In the genomic region with DNA sequence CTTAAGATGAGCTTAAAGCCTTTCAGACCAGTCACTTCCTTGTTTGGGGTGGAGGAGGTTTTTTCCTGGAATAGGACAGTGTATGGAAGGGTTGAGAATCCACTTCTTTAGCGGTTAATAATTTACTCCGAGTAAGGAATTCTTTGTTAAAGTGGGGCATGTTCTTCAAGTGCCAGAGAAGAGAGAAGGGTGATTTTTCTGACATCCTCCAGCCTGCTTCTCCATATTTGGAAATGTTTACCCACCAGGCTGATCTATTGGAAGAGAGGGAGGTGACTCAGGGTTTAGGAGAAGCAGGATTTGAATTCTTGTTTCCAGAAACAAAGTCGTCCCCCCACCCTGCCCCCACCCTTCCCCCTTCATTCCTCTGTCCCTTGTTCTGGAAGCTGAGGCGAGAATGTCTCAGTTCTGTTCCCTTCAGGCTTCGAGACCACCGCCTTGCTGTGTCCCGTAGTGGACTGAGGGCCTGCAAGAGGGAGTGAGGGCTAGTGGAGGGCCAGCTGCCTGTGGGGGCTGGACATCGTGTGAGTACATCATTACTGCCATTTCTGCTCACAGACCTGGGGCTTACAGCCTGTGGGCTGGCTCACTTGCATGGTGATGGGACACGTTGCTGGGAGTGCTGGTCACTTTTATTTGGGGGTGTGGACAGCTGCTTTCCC, we compare ENCODE assay signal across 12 cellular contexts. TPM values are rescaled to one million over a fixed set of nuclear protein-coding genes. Genes with fewer than 3 reads are reported as not detected.
DNase-seq lines count a peak whose midpoint lies in the region; ATAC-seq, FAIRE-seq and TF ChIP-seq lines count a peak whose summit lies in the region.
"Had no signal": no experiment of that assay in that cellular context is flagged by ENCODE, and none has a peak within 500 bp of the region (broad histone marks: within the 10 kb centered on the region; RNA-seq: fewer than 3 reads in every experiment).

No MANE protein-coding gene starts in this region.

- CTCF ChIA-PET in A673 (lab: Charles Lee), result no interaction called here
- CTCF ChIA-PET in naive thymus-derived CD4-positive, alpha-beta T cell (lab: Charles Lee), result no interaction called here

- BruUV-seq in A673 (replicated peaks; lab: Mats Ljungman, UMichigan), result no TSS peak

- TF ChIP-seq CTCF in esophagus muscularis mucosa (IDR thresholded peaks at IDR 0.05), result no peak
- no peak for TF ChIP-seq CTCF in A673 (conservative IDR thresholded peaks at IDR 0.05; ENCODE audit: low read depth, low read length)

- H3K4me1 Mint-ChIP-seq in naive B cell, result peaks cover 33 to 74% (median 69%) of the 10 kb centered on the region in 3 donors
- peaks cover 14 to 37% (median 31%) of the 10 kb centered on the region in 7 donors for H3K4me1 Mint-ChIP-seq in naive thymus-derived CD4-positive, alpha-beta T cell

- H3K4me3 Mint-ChIP-seq in naive B cell, result peak overlapping the region in 2 of 8 donors; percentile 2 to 16
- H3K4me3 Mint-ChIP-seq in naive thymus-derived CD4-positive, alpha-beta T cell, result no peak overlapping the region
- H3K4me3 Mint-ChIP-seq: activated naive CD4-positive, alpha-beta T cell treated with anti-CD3 and anti-CD28 coated beads, Interleukin-2, amount 10 ng/mL, durations not matched to agents 7 days and 5 days had no signal

- peak overlapping the region; percentile 90 to 98 (median 94) for H3K27ac ChIP-seq in esophagus muscularis mucosa (replicated peaks in 1 of 4)
- no peak overlapping the region for H3K27ac ChIP-seq in A673 (ENCODE audit: low read depth, low read length, poor library complexity, severe bottlenecking)
- no peak overlapping the region for H3K27ac ChIP-seq in naive thymus-derived CD4-positive, alpha-beta T cell (ENCODE audit: low read depth, low read length)
- H3K27ac ChIP-seq: BLaER1 had no signal

- H3K9me3 Mint-ChIP-seq in naive B cell, result peaks cover 0 to 4% (median 0%) of the 10 kb centered on the region in 7 donors
- no peaks in the 10 kb centered on the region for H3K9me3 Mint-ChIP-seq in naive thymus-derived CD4-positive, alpha-beta T cell
- H3K9me3 Mint-ChIP-seq: activated naive CD4-positive, alpha-beta T cell treated with anti-CD3 and anti-CD28 coated beads, Interleukin-2, amount 10 ng/mL, durations not matched to agents 7 days and 5 days had no signal

- H3K4me1 ChIP-seq in esophagus muscularis mucosa (peaks cover 39 to 67% (median 54%) of the 10 kb centered on the region in 4 donors), A673 (ENCODE audit: insufficient read depth, low read length, poor library complexity, severe bottlenecking) (peaks cover 13% of the 10 kb centered on the region)
- no peaks in the 10 kb centered on the region for H3K4me1 ChIP-seq in naive thymus-derived CD4-positive, alpha-beta T cell (ENCODE audit: control insufficient read depth in 2 of 2, insufficient read depth in 2 of 2, low read length in 2 of 2)

- 35% methylated on average over 9 of the region's 9 CpGs for WGBS in esophagus muscularis mucosa

- intact Hi-C loops in left cardiac atrium (cut with DNase I) (no loop called here), cardiac septum (cut with DNase I) (no loop called here), esophagus muscularis mucosa (cut with DNase I) (loop anchor here (5.0 to 10.0 kb wide), 2 partner anchors 55 to 158 kb away; no protein-coding TSS in a partner anchor), A673 (cut with micrococcal nuclease; ENCODE audit: unreplicated experiment) (no loop called here)
- intact Hi-C loops in naive thymus-derived CD4-positive, alpha-beta T cell (cut with micrococcal nuclease), result no loop called here

- H3K36me3 Mint-ChIP-seq in naive B cell, result peaks cover 0 to 12% of the 10 kb centered on the region in 2 donors
- peaks cover 3 to 61% (median 35%) of the 10 kb centered on the region in 5 donors for H3K36me3 Mint-ChIP-seq in naive thymus-derived CD4-positive, alpha-beta T cell

- H3K9me3 ChIP-seq in esophagus muscularis mucosa, result no peaks in the 10 kb centered on the region
- H3K9me3 ChIP-seq in A673 (ENCODE audit: low read depth, low read length, poor library complexity, severe bottlenecking), result no peaks in the 10 kb centered on the region
- H3K9me3 ChIP-seq in naive thymus-derived CD4-positive, alpha-beta T cell (ENCODE audit: control insufficient read depth in 2 of 3, low read length in 3 of 3), result no peaks in the 10 kb centered on the region
- H3K9me3 ChIP-seq: BLaER1 had no signal

- no peaks in the 10 kb centered on the region for H3K27me3 Mint-ChIP-seq in naive B cell
- no peaks in the 10 kb centered on the region for H3K27me3 Mint-ChIP-seq in naive thymus-derived CD4-positive, alpha-beta T cell
- H3K27me3 Mint-ChIP-seq: activated naive CD4-positive, alpha-beta T cell treated with anti-CD3 and anti-CD28 coated beads, Interleukin-2, amount 10 ng/mL, durations not matched to agents 7 days and 5 days had no signal

- ATAC-seq in left cardiac atrium (peak; percentile 11 to 20), naive B cell (ENCODE audit: low read depth in 2 of 2) (no peak), GM21381 (IDR thresholded peaks at IDR 0.05; ENCODE audit: unreplicated experiment) (no peak)
- ATAC-seq in naive thymus-derived CD4-positive, alpha-beta T cell, result no peak

- no peaks in the 10 kb centered on the region for H3K27me3 ChIP-seq in esophagus muscularis mucosa
- no peaks in the 10 kb centered on the region for H3K27me3 ChIP-seq in A673 (replicated peaks; ENCODE audit: insufficient read depth, low read depth, low read length, poor library complexity)
- no peaks in the 10 kb centered on the region for H3K27me3 ChIP-seq in naive thymus-derived CD4-positive, alpha-beta T cell (ENCODE audit: control insufficient read depth in 2 of 2, insufficient read depth in 2 of 2, low read length in 2 of 2)
- H3K27me3 ChIP-seq: BLaER1 had no signal

- POLR2A ChIA-PET in A673 (lab: Charles Lee; ENCODE audit: low non-redundant PET), result no interaction called here
- POLR2A ChIA-PET in naive thymus-derived CD4-positive, alpha-beta T cell (lab: Charles Lee), result no interaction called here

- H3K4me3 ChIP-seq in esophagus muscularis mucosa, result peak overlapping the region; percentile 50 to 67 (median 56)
- H3K4me3 ChIP-seq in A673 (ENCODE audit: low read depth, low read length, poor library complexity, severe bottlenecking), result no peak overlapping the region
- H3K4me3 ChIP-seq in naive thymus-derived CD4-positive, alpha-beta T cell (ENCODE audit: low read length), result no peak overlapping the region
- H3K4me3 ChIP-seq: BLaER1 had no signal

- no peak for FAIRE-seq in GM12891 (lab: Jason Lieb, UNC)

- peak; percentile 23 for TF ChIP-seq POLR2A in esophagus muscularis mucosa (IDR thresholded peaks at IDR 0.05; ENCODE audit: low read depth)
- no peak for TF ChIP-seq POLR2A in GM12891 (IDR thresholded peaks at IDR 0.05; ENCODE audit: low read depth, low read length)

- DNase-seq in left cardiac atrium (no peak), cardiac septum (ENCODE audit: low spot score) (no peak), esophagus muscularis mucosa (ENCODE audit: extremely low spot score) (peak; percentile 95), naive B cell (no peak), A673 (ENCODE audit: low spot score) (no peak), GM12891 (ENCODE audit: insufficient read length, low spot score) (no peak)
- DNase-seq in naive thymus-derived CD4-positive, alpha-beta T cell, result no peak
- DNase-seq: activated naive CD4-positive, alpha-beta T cell treated with anti-CD3 and anti-CD28 coated beads, Interleukin-2, amount 10 ng/mL, durations not matched to agents 7 days and 5 days; NCI-H1930; T-helper 9 cell had no signal

- H3K36me3 ChIP-seq in esophagus muscularis mucosa (peaks cover 0 to 15% (median 8%) of the 10 kb centered on the region in 4 donors), A673 (ENCODE audit: insufficient read depth, low read length, poor library complexity, severe bottlenecking) (no peaks in the 10 kb centered on the region)
- peaks cover 0 to 4% (median 0%) of the 10 kb centered on the region in 3 experiments for H3K36me3 ChIP-seq in naive thymus-derived CD4-positive, alpha-beta T cell (ENCODE audit: control insufficient read depth in 2 of 3, insufficient read depth in 3 of 3, low read length in 3 of 3)

- H3K27ac Mint-ChIP-seq in naive B cell, result peak overlapping the region; percentile 79 to 97 (median 92)
- no peak overlapping the region for H3K27ac Mint-ChIP-seq in naive thymus-derived CD4-positive, alpha-beta T cell
- H3K27ac Mint-ChIP-seq: activated naive CD4-positive, alpha-beta T cell treated with anti-CD3 and anti-CD28 coated beads, Interleukin-2, amount 10 ng/mL, durations not matched to agents 7 days and 5 days had no signal

- peak; percentile 71 for TF ChIP-seq EP300 in esophagus muscularis mucosa (IDR thresholded peaks at IDR 0.05)

TF ChIP-seq in GM12891, 5 proteins besides CTCF, POLR2A, EP300 and RAD21:
- TF ChIP-seq TAF1 (IDR thresholded peaks at IDR 0.05; ENCODE audit: low read depth, low read length) (no peak), PAX5 (IDR thresholded peaks at IDR 0.05; ENCODE audit: insufficient read depth, low read length, severe bottlenecking) (no peak), SPI1 (IDR thresholded peaks at IDR 0.05; ENCODE audit: low read depth, low read length) (no peak), POU2F2 (IDR thresholded peaks at IDR 0.05; ENCODE audit: low read depth, low read length) (no peak), POLR2AphosphoS5 (IDR thresholded peaks at IDR 0.05; ENCODE audit: low read depth, low read length) (no peak)

RNA-seq across cellular contexts. Expression of gene LPP, which starts 58.5 kb away (rescaled TPM):
- 100 to 1,000 TPM; 152 to 181 TPM for total RNA-seq in left cardiac atrium
- 145 TPM for total RNA-seq in cardiac septum
- total RNA-seq in esophagus muscularis mucosa, result 1,000 to 10,000 TPM; 1,872 to 3,079 (median 2,300) TPM
- 10 to 100 TPM in 5 of 6 donors, 1 to 10 TPM in 1; 9.6 to 58.6 (median 25.4) TPM for polyA plus RNA-seq in naive B cell (ENCODE audit: low read depth in 6 of 6)
- 39.7 and 40.6 TPM in 2 replicates for total RNA-seq in A673 (2021)
- 10 to 100 TPM; 12.5 to 95.2 (median 52.3) TPM for total RNA-seq in naive thymus-derived CD4-positive, alpha-beta T cell
- polyA plus RNA-seq in naive thymus-derived CD4-positive, alpha-beta T cell, result 10 to 100 TPM; 10.3 to 12.1 TPM
- polyA plus RNA-seq in GM12891 (2012; ENCODE audit: low read depth, missing spikeins), result 0.22 TPM

Comparison
In these comparisons a context has a peak if more than half of its experiments do, and no peak if none do; other contexts are left out.
1. ATAC-seq: peak in left cardiac atrium (2 of 2); none in naive B cell (0 of 2), GM21381 (single experiment) and naive thymus-derived CD4-positive, alpha-beta T cell (single experiment).
2. H3K27ac ChIP-seq: peak in esophagus muscularis mucosa (4 of 4); none in A673 (single experiment) and naive thymus-derived CD4-positive, alpha-beta T cell (single experiment).
3. H3K4me3 ChIP-seq: peak in esophagus muscularis mucosa (4 of 4); none in A673 (single experiment) and naive thymus-derived CD4-positive, alpha-beta T cell (single experiment).
4. H3K27ac Mint-ChIP-seq: peak in naive B cell (6 of 6); none in naive thymus-derived CD4-positive, alpha-beta T cell (0 of 9).
5. RNA of gene LPP, which starts 58.5 kb away (total RNA-seq): 1,872 to 3,079 TPM in esophagus muscularis mucosa; 152 to 181 TPM in left cardiac atrium, 145 TPM in cardiac septum (single experiment), 12.5 to 95.2 TPM in naive thymus-derived CD4-positive, alpha-beta T cell and 39.7 to 40.6 TPM in A673; every median in the first group is over 10 times any median in the second.